8 cellular contexts compared by ENCODE assay signal in genomic region chr10:16891375-16892313, GRCh38.
DNase-seq lines count a peak whose midpoint lies in the region; ATAC-seq and TF ChIP-seq lines count a peak whose summit lies in the region.

No MANE protein-coding gene starts in this region.

- no peaks in the 10 kb centered on the region for H3K27me3 ChIP-seq in MG63

- DNase-seq in GM04503 (ENCODE audit: low read depth) (peak; percentile 97), MG63 (peak; percentile 7), erythroblast (lab: John Stamatoyannopoulos, UW) (peak in 1 of 2 experiments; percentile 2), stromal cell of bone marrow (ENCODE audit: low read depth) (peak; percentile 89), cortex of kidney (lab: John Stamatoyannopoulos, UW) (no peak)
- peak; percentile 56 to 61 for DNase-seq in activated CD4-positive, alpha-beta T cell treated with anti-CD3 and anti-CD28 coated beads, Interleukin-2, amount 50 U/mL, for 48 hours
- DNase-seq in natural killer cell treated with Interleukin-12 subunit alpha and Interleukin-12 subunit beta and Interleukin-15 and Interleukin-18, amount 100 ng/mL, for 72 hours (ENCODE audit: low spot score): peak; percentile 78

- TF ChIP-seq POLR2A in erythroblast (IDR thresholded peaks at IDR 0.05; ENCODE audit: low read length): peak; percentile 27

- peaks cover 6% of the 10 kb centered on the region for H3K36me3 Mint-ChIP-seq in natural killer cell treated with Interleukin-12 subunit alpha and Interleukin-12 subunit beta and Interleukin-15 and Interleukin-18, amount 100 ng/mL, for 72 hours

- H3K36me3 ChIP-seq in MG63: no peaks in the 10 kb centered on the region

- no peak overlapping the region for H3K4me3 ChIP-seq in MG63

- peak overlapping the region; percentile 21 for H3K4me3 Mint-ChIP-seq in natural killer cell treated with Interleukin-12 subunit alpha and Interleukin-12 subunit beta and Interleukin-15 and Interleukin-18, amount 100 ng/mL, for 72 hours

- no peaks in the 10 kb centered on the region; the same call in 1 of the 2 replicates for H3K9me3 ChIP-seq in MG63

- peaks cover 4% of the 10 kb centered on the region for H3K9me3 Mint-ChIP-seq in natural killer cell treated with Interleukin-12 subunit alpha and Interleukin-12 subunit beta and Interleukin-15 and Interleukin-18, amount 100 ng/mL, for 72 hours

- peak; percentile 76 to 90 for ATAC-seq in natural killer cell treated with Interleukin-12 subunit alpha and Interleukin-12 subunit beta and Interleukin-15 and Interleukin-18, amount 100 ng/mL, for 72 hours
- no peak for ATAC-seq in HG02642 (IDR thresholded peaks at IDR 0.05; ENCODE audit: poor library complexity, unreplicated experiment)

- H3K27ac Mint-ChIP-seq in natural killer cell treated with Interleukin-12 subunit alpha and Interleukin-12 subunit beta and Interleukin-15 and Interleukin-18, amount 100 ng/mL, for 72 hours: peak overlapping the region in 1 of 2 donors; percentile 67

- peaks cover 0 to 12% of the 10 kb centered on the region in 2 donors for H3K27me3 Mint-ChIP-seq in natural killer cell treated with Interleukin-12 subunit alpha and Interleukin-12 subunit beta and Interleukin-15 and Interleukin-18, amount 100 ng/mL, for 72 hours

- peaks cover 7 to 17% of the 10 kb centered on the region in 2 donors for H3K4me1 Mint-ChIP-seq in natural killer cell treated with Interleukin-12 subunit alpha and Interleukin-12 subunit beta and Interleukin-15 and Interleukin-18, amount 100 ng/mL, for 72 hours (ENCODE audit: low read depth in 2 of 2)
